ENCODE assay signal across 2 cellular contexts in genomic region chr18:55088000-55088401, GRCh38.
TF ChIP-seq lines count a peak whose summit lies in the region.

No MANE protein-coding gene starts in this region.

TF ChIP-seq in K562, 482 proteins besides CTCF, POLR2A, EP300 and RAD21 (continued from another document):
- TF ChIP-seq PTBP1 (IDR thresholded peaks at IDR 0.05; ENCODE audit: low read depth, low read length) (no peak), MCM7 (IDR thresholded peaks at IDR 0.05) (no peak), ZNF445 (CRISPR knock-in tag; IDR thresholded peaks at IDR 0.05; ENCODE audit: low read depth) (no peak), FOXA3 (CRISPR knock-in tag; conservative IDR thresholded peaks at IDR 0.05 in 1 of 2, IDR thresholded peaks at IDR 0.05 in 1 of 2) (0 out of 4 replicates have a peak, but pooled peaks of 1 of the 2 experiments have one; percentile 41)

TF ChIP-seq in GM23338, 12 proteins besides CTCF, POLR2A, EP300 and RAD21 (continued from another document):
- TF ChIP-seq ZNF462 (CRISPR knock-in tag; IDR thresholded peaks at IDR 0.05) (no peak), ETS1 (IDR thresholded peaks at IDR 0.05) (no peak), ZNF331 (CRISPR knock-in tag; IDR thresholded peaks at IDR 0.05; ENCODE audit: low read depth) (no peak), EZH2 (IDR thresholded peaks at IDR 0.05; ENCODE audit: low read depth, unreplicated experiment) (no peak), REST (IDR thresholded peaks at IDR 0.05; ENCODE audit: unreplicated experiment) (no peak), CREB1 (CRISPR knock-in tag; IDR thresholded peaks at IDR 0.05; ENCODE audit: low read depth) (no peak), JUNB (IDR thresholded peaks at IDR 0.05; ENCODE audit: unreplicated experiment) (no peak), ZNF114 (CRISPR knock-in tag; IDR thresholded peaks at IDR 0.05) (no peak)
